1 cellular context compared by ENCODE assay signal in the genomic region with DNA sequence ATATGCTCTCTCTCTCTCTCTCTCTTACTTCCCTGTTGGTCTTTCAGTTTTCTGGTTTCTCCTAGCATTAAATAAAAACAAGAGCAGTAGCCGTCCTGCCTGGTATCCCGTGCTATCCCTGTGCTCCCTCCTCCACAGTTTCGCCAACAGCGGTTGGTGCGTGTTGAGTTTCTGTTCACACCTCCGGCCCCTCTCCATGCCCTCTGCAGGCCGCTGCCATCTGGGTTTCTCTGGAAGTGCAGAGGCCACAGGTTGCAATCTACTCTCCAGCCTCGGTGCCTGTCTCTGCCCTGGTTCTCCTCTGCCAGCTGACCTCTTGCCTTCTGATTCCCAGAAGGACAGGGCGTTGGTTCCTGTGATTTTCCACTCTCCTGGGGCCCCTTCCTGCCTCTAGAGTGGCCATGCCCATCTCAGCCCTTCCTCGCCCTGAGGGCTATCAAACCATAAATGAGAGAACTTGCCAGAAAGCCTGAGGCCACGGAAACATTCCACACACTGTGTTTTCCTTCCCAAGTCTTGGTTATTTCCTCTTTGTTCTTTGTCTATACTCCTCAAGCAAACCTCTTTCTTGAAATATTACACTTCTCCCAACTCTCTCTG.
TF ChIP-seq lines count a peak whose summit lies in the region.

No MANE protein-coding gene starts in this region.

TF ChIP-seq in IMR-90, 13 proteins besides CTCF, POLR2A, EP300 and RAD21 (continued from another document):
- TF ChIP-seq, protein P1, sequence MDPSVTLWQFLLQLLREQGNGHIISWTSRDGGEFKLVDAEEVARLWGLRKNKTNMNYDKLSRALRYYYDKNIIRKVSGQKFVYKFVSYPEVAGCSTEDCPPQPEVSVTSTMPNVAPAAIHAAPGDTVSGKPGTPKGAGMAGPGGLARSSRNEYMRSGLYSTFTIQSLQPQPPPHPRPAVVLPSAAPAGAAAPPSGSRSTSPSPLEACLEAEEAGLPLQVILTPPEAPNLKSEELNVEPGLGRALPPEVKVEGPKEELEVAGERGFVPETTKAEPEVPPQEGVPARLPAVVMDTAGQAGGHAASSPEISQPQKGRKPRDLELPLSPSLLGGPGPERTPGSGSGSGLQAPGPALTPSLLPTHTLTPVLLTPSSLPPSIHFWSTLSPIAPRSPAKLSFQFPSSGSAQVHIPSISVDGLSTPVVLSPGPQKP (IDR thresholded peaks at IDR 0.05; ENCODE audit: borderline replicate concordance, low read depth, low read length) = no peak
- TF ChIP-seq FOS (IDR thresholded peaks at IDR 0.05; ENCODE audit: low read depth, low read length) (no peak), MAZ (IDR thresholded peaks at IDR 0.05; ENCODE audit: borderline replicate concordance, low read depth, low read length) (no peak), RFX5 (IDR thresholded peaks at IDR 0.05; ENCODE audit: low read depth, low read length) (no peak), MAFK (IDR thresholded peaks at IDR 0.05; ENCODE audit: low read depth, low read length) (no peak), CEBPB (IDR thresholded peaks at IDR 0.05; ENCODE audit: low read depth, low read length) (no peak), BHLHE40 (IDR thresholded peaks at IDR 0.05; ENCODE audit: low read depth, low read length) (no peak)
